Comparison of ENCODE assay signal across 18 cellular contexts in genomic region chr3:72337480-72337855, GRCh38.
DNase-seq lines count a peak whose midpoint lies in the region; ATAC-seq, FAIRE-seq and TF ChIP-seq lines count a peak whose summit lies in the region.
"Had no signal": no experiment of that assay in that cellular context is flagged by ENCODE, and none has a peak within 500 bp of the region (broad histone marks: within the 10 kb centered on the region; RNA-seq: fewer than 3 reads in every experiment).

No MANE protein-coding gene starts in this region.

- intact Hi-C loops in GM12878 (cut with micrococcal nuclease; ENCODE audit: unreplicated experiment): no loop called here
- intact Hi-C loops in OCI-LY7 (cut with micrococcal nuclease; ENCODE audit: unreplicated experiment): no loop called here

- H3K4me3 ChIP-seq in GM12878 (no peak overlapping the region), mesenchymal stem cell (ENCODE audit: insufficient read depth in 1 of 2, low read depth in 1 of 2, low read length in 2 of 2) (no peak overlapping the region), OCI-LY7 (ENCODE audit: low read depth, low read length, poor library complexity, severe bottlenecking) (no peak overlapping the region)
- H3K4me3 ChIP-seq: GM23338, lower lobe of right lung, tibial nerve had no signal

- H3K23ac ChIP-seq in mesenchymal stem cell (ENCODE audit: low read length in 2 of 2): peak overlapping the region in 1 of 2 experiments; percentile 5

- H4K91ac ChIP-seq in mesenchymal stem cell (ENCODE audit: low read length): peak overlapping the region; percentile 0

- H2BK12ac ChIP-seq in mesenchymal stem cell (ENCODE audit: low read length in 2 of 2): peak overlapping the region in 1 of 2 experiments; percentile 12

- POLR2A ChIA-PET in GM12878 (lab: Charles Lee): no interaction called here
- POLR2A ChIA-PET in OCI-LY7 (lab: Charles Lee): no interaction called here

- 62% methylated on average over 5 of the region's 5 CpGs for WGBS in GM12878 (ENCODE audit: insufficient coverage, insufficient replicate concordance, low lambda C conversion rate, missing lambda C conversion rate)
- 85% methylated on average over 3 of the region's 5 CpGs for WGBS in mesenchymal stem cell

- no peak for DNase-seq in GM12892 (ENCODE audit: insufficient read length)
- DNase-seq in GM12878 (ENCODE audit: low read depth, low spot score): no peak
- no peak for DNase-seq in mesenchymal stem cell
- no peak for DNase-seq in OCI-LY7 (ENCODE audit: low spot score)
- DNase-seq in T-helper 9 cell: no peak
- DNase-seq: activated B cell treated with CpG ODN at 0.5 μM for 24 hours; activated CD8-positive, alpha-beta T cell treated with anti-CD3 and anti-CD28 coated beads, Interleukin-2, amount 10 ng/mL, durations not matched to agents 7 days and 5 days; activated T-cell treated with anti-CD3 and anti-CD28 coated beads for 4 hours; effector memory CD8-positive, alpha-beta T cell; NCI-H1930; stimulated activated naive CD8-positive, alpha-beta T cell treated with anti-CD3 and anti-CD28 coated beads, Interleukin-15, amount 100 ng/mL, for 72 hours; T1000 had no signal

- no peak for TF ChIP-seq RAD21 in GM12878 (IDR thresholded peaks at IDR 0.05; ENCODE audit: insufficient read depth, low read depth, low read length)

- no peak overlapping the region for H2BK5ac ChIP-seq in mesenchymal stem cell (ENCODE audit: low read depth, low read length, poor library complexity, severe bottlenecking)

- RAD21 ChIA-PET in GM12878 (lab: Charles Lee; ENCODE audit: unreplicated experiment): no interaction called here

- peak overlapping the region in 1 of 2 experiments; percentile 29 for H3K4ac ChIP-seq in mesenchymal stem cell (ENCODE audit: low read depth in 1 of 2, low read length in 2 of 2)

- SMC1A ChIA-PET in GM12878 (lab: Charles Lee; ENCODE audit: uncharacterized antibody, unreplicated experiment): no interaction called here

- peak; percentile 90 for FAIRE-seq in GM12892 (lab: Jason Lieb, UNC)
- FAIRE-seq in GM12878 (lab: Jason Lieb, UNC): no peak

- no peaks in the 10 kb centered on the region for H3K79me2 ChIP-seq in GM12878 (ENCODE audit: control insufficient read depth, insufficient read depth, low read length)
- H3K79me2 ChIP-seq in OCI-LY7 (ENCODE audit: insufficient read depth, low read depth, low read length): no peaks in the 10 kb centered on the region

- H4K20me1 ChIP-seq in GM12878 (ENCODE audit: control insufficient read depth, insufficient read depth) (no peaks in the 10 kb centered on the region), OCI-LY7 (ENCODE audit: insufficient read depth, low read length) (no peaks in the 10 kb centered on the region)

- no peaks in the 10 kb centered on the region for H3K36me3 ChIP-seq in GM12878 (ENCODE audit: control insufficient read depth in 2 of 2, insufficient read depth in 2 of 2, low read length in 1 of 2)
- H3K36me3 ChIP-seq in mesenchymal stem cell (ENCODE audit: control insufficient read depth in 1 of 2, insufficient read depth in 2 of 2, low read depth in 1 of 2, low read length in 2 of 2): no peaks in the 10 kb centered on the region
- H3K36me3 ChIP-seq in OCI-LY7 (ENCODE audit: insufficient read depth, low read length): no peaks in the 10 kb centered on the region
- H3K36me3 ChIP-seq: lower lobe of right lung, tibial nerve had no signal

- H3K9ac ChIP-seq in GM12878 (ENCODE audit: control insufficient read depth, insufficient read depth, low read length) (no peak overlapping the region), mesenchymal stem cell (ENCODE audit: low read length) (no peak overlapping the region)

- no peaks in the 10 kb centered on the region for H3K9me2 ChIP-seq in OCI-LY7 (ENCODE audit: insufficient read depth, low read length)

- no peak overlapping the region for H2BK120ac ChIP-seq in mesenchymal stem cell (ENCODE audit: low read depth, low read length)

- TF ChIP-seq CTCF in C4-2B (conservative IDR thresholded peaks at IDR 0.05) (no peak), GM12878 (IDR thresholded peaks at IDR 0.05 in 2 of 3, conservative IDR thresholded peaks at IDR 0.05 in 1 of 3; ENCODE audit: control insufficient read depth in 2 of 3, extremely low read depth in 1 of 3, insufficient read depth in 1 of 3, low read depth in 3 of 3, low read length in 3 of 3) (no peak), OCI-LY7 (conservative IDR thresholded peaks at IDR 0.05; ENCODE audit: low read length) (no peak)

- H3K18ac ChIP-seq in mesenchymal stem cell (ENCODE audit: low read depth in 1 of 2, low read length in 2 of 2): peak overlapping the region; percentile 27 to 89

- no peaks in the 10 kb centered on the region; a peak in 1 of 4 replicates for H3K27me3 ChIP-seq in GM12878 (replicated peaks in 1 of 2; ENCODE audit: control insufficient read depth in 2 of 2, insufficient read depth in 2 of 2, low read length in 1 of 2)
- peaks cover 0 to 3% of the 10 kb centered on the region in 2 experiments for H3K27me3 ChIP-seq in mesenchymal stem cell (ENCODE audit: control insufficient read depth in 1 of 2, insufficient read depth in 1 of 2, low read length in 2 of 2)
- H3K27me3 ChIP-seq: tibial nerve had no signal

- no peak for TF ChIP-seq EP300 in GM12878 (IDR thresholded peaks at IDR 0.05; ENCODE audit: borderline replicate concordance in 1 of 2, control insufficient read depth in 1 of 2, low read depth in 2 of 2, low read length in 2 of 2)

- BruUV-seq in GM12878 (replicated peaks; lab: Mats Ljungman, UMichigan) (no TSS peak), OCI-LY7 (replicated peaks; lab: Mats Ljungman, UMichigan) (no TSS peak)

- peaks cover 7% of the 10 kb centered on the region for H3K4me1 ChIP-seq in GM12878 (ENCODE audit: control insufficient read depth, insufficient read depth, low read length)
- H3K4me1 ChIP-seq in mesenchymal stem cell (ENCODE audit: control insufficient read depth, insufficient read depth, low read depth, low read length): peaks cover 24% of the 10 kb centered on the region
- H3K4me1 ChIP-seq in OCI-LY7 (ENCODE audit: insufficient read depth, low read length, poor library complexity, severe bottlenecking): no peaks in the 10 kb centered on the region

- TF ChIP-seq POLR2A in GM12892 (IDR thresholded peaks at IDR 0.05; ENCODE audit: low read depth, low read length): no peak
- TF ChIP-seq POLR2A in GM12878 (IDR thresholded peaks at IDR 0.05; ENCODE audit: low read depth, low read length): no peak

- H3K9me3 ChIP-seq in GM12878 (replicated peaks; ENCODE audit: control insufficient read depth, insufficient read depth, low read length): no peaks in the 10 kb centered on the region; the same call in 2 of the 3 replicates
- no peaks in the 10 kb centered on the region for H3K9me3 ChIP-seq in mesenchymal stem cell (ENCODE audit: control insufficient read depth, low read length)
- H3K9me3 ChIP-seq in OCI-LY7 (ENCODE audit: low read length): no peaks in the 10 kb centered on the region
- H3K9me3 ChIP-seq: lower lobe of right lung, tibial nerve had no signal

- H3K79me1 ChIP-seq in mesenchymal stem cell (replicated peaks; ENCODE audit: low read length, poor library complexity, severe bottlenecking): no peaks in the 10 kb centered on the region

- H2AK5ac ChIP-seq in mesenchymal stem cell (ENCODE audit: low read length, severe bottlenecking): no peak overlapping the region

- H3K4me2 ChIP-seq in GM12878 (ENCODE audit: control insufficient read depth, insufficient read depth) (no peak overlapping the region), mesenchymal stem cell (ENCODE audit: low read length, poor library complexity, severe bottlenecking) (no peak overlapping the region), OCI-LY7 (ENCODE audit: low read length) (no peak overlapping the region)
- H3K4me2 ChIP-seq: GM23338 had no signal

- in situ Hi-C loops in GM12878 (cut with MboI): no loop called here

- peak overlapping the region; percentile 34 for H3K27ac ChIP-seq in C4-2B
- no peak overlapping the region for H3K27ac ChIP-seq in GM12878 (ENCODE audit: control insufficient read depth, insufficient read depth)
- H3K27ac ChIP-seq in mesenchymal stem cell (ENCODE audit: low read length, poor library complexity, severe bottlenecking): no peak overlapping the region
- no peak overlapping the region for H3K27ac ChIP-seq in OCI-LY7 (ENCODE audit: low read depth, low read length, poor library complexity, severe bottlenecking)
- H3K27ac ChIP-seq: HL-60 had no signal

- H3K14ac ChIP-seq in mesenchymal stem cell (ENCODE audit: low read length in 2 of 2): peak overlapping the region in 1 of 2 experiments; percentile 90

- no peak overlapping the region for H2AFZ ChIP-seq in GM12878 (ENCODE audit: control insufficient read depth, low read depth, low read length)
- peak overlapping the region; percentile 58 for H2AFZ ChIP-seq in mesenchymal stem cell (ENCODE audit: low read depth, low read length)
- H2AFZ ChIP-seq in OCI-LY7 (ENCODE audit: low read length): no peak overlapping the region

- no peak overlapping the region for H2BK15ac ChIP-seq in mesenchymal stem cell (ENCODE audit: low read depth, poor library complexity, severe bottlenecking)

- CTCF ChIA-PET in GM12878 (lab: Yijun Ruan, JAX): no interaction called here
- CTCF ChIA-PET in OCI-LY7 (lab: Charles Lee; ENCODE audit: unreplicated experiment): no interaction called here

- H4K8ac ChIP-seq in mesenchymal stem cell (ENCODE audit: low read length): no peak overlapping the region

- ATAC-seq in GM12878 (no peak), HG03457 (IDR thresholded peaks at IDR 0.05; ENCODE audit: unreplicated experiment) (no peak)
- ATAC-seq: effector memory CD8-positive, alpha-beta T cell; stimulated activated naive CD8-positive, alpha-beta T cell treated with anti-CD3 and anti-CD28 coated beads, Interleukin-15, amount 100 ng/mL, for 72 hours had no signal

TF ChIP-seq in GM12878, 131 proteins besides CTCF, POLR2A, EP300 and RAD21:
- TF ChIP-seq HCFC1 (IDR thresholded peaks at IDR 0.05; ENCODE audit: low read length) (0 out of 2 replicates have a peak, but pooled peaks have one; percentile 10), ZZZ3 (IDR thresholded peaks at IDR 0.05; ENCODE audit: control insufficient read depth, insufficient read length, low read depth) (no peak), BACH1 (IDR thresholded peaks at IDR 0.05; ENCODE audit: borderline replicate concordance) (no peak), HDAC2 (IDR thresholded peaks at IDR 0.05) (no peak), NR2C2 (IDR thresholded peaks at IDR 0.05; ENCODE audit: borderline replicate concordance, control insufficient read depth, insufficient read length, low read depth) (peak; percentile 41)
